Comparison of ENCODE assay signal across 15 cellular contexts in genomic region chr22:42142771-42143461, GRCh38. TPM values are rescaled to one million over a fixed set of nuclear protein-coding genes. Genes with fewer than 3 reads are reported as not detected.
DNase-seq lines count a peak whose midpoint lies in the region; ATAC-seq and TF ChIP-seq lines count a peak whose summit lies in the region.
"Had no signal": no experiment of that assay in that cellular context is flagged by ENCODE, and none has a peak within 500 bp of the region (broad histone marks: within the 10 kb centered on the region; RNA-seq: fewer than 3 reads in every experiment).

No MANE protein-coding gene starts in this region.

- H3K9me3 Mint-ChIP-seq in GM23338: no peaks in the 10 kb centered on the region
- H3K9me3 Mint-ChIP-seq in stimulated activated memory B cell treated with anti-CD40 and anti-IgM and Interleukin-4, amounts not matched to agents 10 μg/mL and 1 μg/mL and 100 μg/mL, for 72 hours: no peaks in the 10 kb centered on the region
- no peaks in the 10 kb centered on the region for H3K9me3 Mint-ChIP-seq in nephron progenitor cell
- H3K9me3 Mint-ChIP-seq: CD4-positive, CD25-positive, alpha-beta regulatory T cell had no signal

- no peaks in the 10 kb centered on the region for H3K27me3 ChIP-seq in GM23338 (ENCODE audit: insufficient read depth)
- H3K27me3 ChIP-seq in gastroesophageal sphincter: peaks cover 5% of the 10 kb centered on the region
- H3K27me3 ChIP-seq in right lobe of liver: no peaks in the 10 kb centered on the region
- no peaks in the 10 kb centered on the region for H3K27me3 ChIP-seq in upper lobe of right lung
- H3K27me3 ChIP-seq: BLaER1 treated with 17β-estradiol and CSF1 and Interleukin-3, amounts not matched to agents 10 nM and 100 nM had no signal

- H3K9me2 ChIP-seq in GM23338 (ENCODE audit: insufficient read depth): no peaks in the 10 kb centered on the region

- TF ChIP-seq POLR2A in gastroesophageal sphincter (IDR thresholded peaks at IDR 0.05): no peak
- peak; percentile 43 for TF ChIP-seq POLR2A in right lobe of liver (IDR thresholded peaks at IDR 0.05)

- H3K36me3 ChIP-seq in GM23338 (ENCODE audit: insufficient read depth): no peaks in the 10 kb centered on the region
- peaks cover 0 to 22% of the 10 kb centered on the region in 2 donors for H3K36me3 ChIP-seq in gastroesophageal sphincter
- peaks cover 0 to 18% (median 7%) of the 10 kb centered on the region in 4 donors for H3K36me3 ChIP-seq in right lobe of liver
- H3K36me3 ChIP-seq in upper lobe of right lung: no peaks in the 10 kb centered on the region

- H3K4me1 ChIP-seq in GM23338 (ENCODE audit: insufficient read depth): no peaks in the 10 kb centered on the region
- H3K4me1 ChIP-seq in gastroesophageal sphincter: no peaks in the 10 kb centered on the region
- H3K4me1 ChIP-seq in right lobe of liver: peaks cover 0 to 8% (median 3%) of the 10 kb centered on the region in 4 donors
- H3K4me1 ChIP-seq in upper lobe of right lung: no peaks in the 10 kb centered on the region

- no peaks in the 10 kb centered on the region for H3K4me1 Mint-ChIP-seq in GM23338
- no peaks in the 10 kb centered on the region for H3K4me1 Mint-ChIP-seq in stimulated activated memory B cell treated with anti-CD40 and anti-IgM and Interleukin-4, amounts not matched to agents 10 μg/mL and 1 μg/mL and 100 μg/mL, for 72 hours
- H3K4me1 Mint-ChIP-seq in nephron progenitor cell: no peaks in the 10 kb centered on the region
- H3K4me1 Mint-ChIP-seq: H9 had no signal

- TF ChIP-seq EP300 in gastroesophageal sphincter (IDR thresholded peaks at IDR 0.05): no peak

- WGBS in gastroesophageal sphincter (ENCODE audit: low coverage in 1 of 2), 2 donors: 87% methylated on average over 22 of the region's 54 CpGs; no CpG with 5 or more reads in 1 of the 2 donors
- WGBS in right lobe of liver (ENCODE audit: insufficient coverage, low coverage, low lambda C conversion rate, missing lambda C conversion rate): 41% methylated on average over 24 of the region's 54 CpGs

- H2AFZ ChIP-seq in GM23338: no peak overlapping the region
- H2AFZ ChIP-seq: GM23248 had no signal

- H3K4me2 ChIP-seq in GM23338: no peak overlapping the region
- H3K4me2 ChIP-seq: BLaER1 treated with 17β-estradiol and CSF1 and Interleukin-3, amounts not matched to agents 10 nM and 100 nM had no signal

- H3K4me3 ChIP-seq in GM23338: no peak overlapping the region
- no peak overlapping the region for H3K4me3 ChIP-seq in gastroesophageal sphincter
- H3K4me3 ChIP-seq in right lobe of liver: peak overlapping the region; percentile 26 to 69 (median 53)
- H3K4me3 ChIP-seq in upper lobe of right lung: no peak overlapping the region
- H3K4me3 ChIP-seq: BLaER1 treated with 17β-estradiol and CSF1 and Interleukin-3, amounts not matched to agents 10 nM and 100 nM; GM23248 had no signal

- H3K79me2 ChIP-seq in GM23338 (replicated peaks; ENCODE audit: insufficient read depth): no peaks in the 10 kb centered on the region

- H3K9me3 ChIP-seq in gastroesophageal sphincter (no peaks in the 10 kb centered on the region), right lobe of liver (no peaks in the 10 kb centered on the region), upper lobe of right lung (no peaks in the 10 kb centered on the region)
- H3K9me3 ChIP-seq: BLaER1 treated with 17β-estradiol and CSF1 and Interleukin-3, amounts not matched to agents 10 nM and 100 nM had no signal

- H3K27ac Mint-ChIP-seq in GM23338 (no peak overlapping the region), nephron progenitor cell (no peak overlapping the region)
- no peak overlapping the region for H3K27ac Mint-ChIP-seq in stimulated activated memory B cell treated with anti-CD40 and anti-IgM and Interleukin-4, amounts not matched to agents 10 μg/mL and 1 μg/mL and 100 μg/mL, for 72 hours
- H3K27ac Mint-ChIP-seq: CD4-positive, CD25-positive, alpha-beta regulatory T cell; H9 had no signal

- H3K27me3 Mint-ChIP-seq in GM23338 (ENCODE audit: insufficient read depth, low read depth, poor library complexity) (peaks cover 8% of the 10 kb centered on the region), nephron progenitor cell (ENCODE audit: low read depth, poor library complexity) (peaks cover 7% of the 10 kb centered on the region)
- no peaks in the 10 kb centered on the region for H3K27me3 Mint-ChIP-seq in stimulated activated memory B cell treated with anti-CD40 and anti-IgM and Interleukin-4, amounts not matched to agents 10 μg/mL and 1 μg/mL and 100 μg/mL, for 72 hours
- H3K27me3 Mint-ChIP-seq: CD4-positive, CD25-positive, alpha-beta regulatory T cell had no signal

- H4K20me1 ChIP-seq in GM23338 (replicated peaks; ENCODE audit: insufficient read depth): no peaks in the 10 kb centered on the region
- H4K20me1 ChIP-seq: BLaER1 treated with 17β-estradiol and CSF1 and Interleukin-3, amounts not matched to agents 10 nM and 100 nM had no signal

- TF ChIP-seq CTCF in GM23338 (conservative IDR thresholded peaks at IDR 0.05; ENCODE audit: low read depth in 2 of 2) (no peak), gastroesophageal sphincter (IDR thresholded peaks at IDR 0.05) (no peak), right lobe of liver (IDR thresholded peaks at IDR 0.05) (no peak), upper lobe of right lung (IDR thresholded peaks at IDR 0.05) (no peak), nephron progenitor cell (IDR thresholded peaks at IDR 0.05) (no peak)

- no peak for DNase-seq in GM23338 (ENCODE audit: low spot score)
- DNase-seq in right lobe of liver: peak; percentile 91 to 99 (median 98)
- DNase-seq in upper lobe of right lung: no peak
- DNase-seq in NOMO-1 (lab: John Stamatoyannopoulos, UW; ENCODE audit: unreplicated experiment in 2 of 2): no peak
- DNase-seq in nephron progenitor cell: no peak
- DNase-seq: 8988T; AML-193; CD4-positive, CD25-positive, alpha-beta regulatory T cell; DMS53; GF-D8; GM23248; H9 had no signal

- H3K4me3 Mint-ChIP-seq in GM23338 (no peak overlapping the region), nephron progenitor cell (no peak overlapping the region)
- H3K4me3 Mint-ChIP-seq in stimulated activated memory B cell treated with anti-CD40 and anti-IgM and Interleukin-4, amounts not matched to agents 10 μg/mL and 1 μg/mL and 100 μg/mL, for 72 hours: no peak overlapping the region
- H3K4me3 Mint-ChIP-seq: CD4-positive, CD25-positive, alpha-beta regulatory T cell; H9 had no signal

- intact Hi-C loops in right lobe of liver (cut with DNase I) (no loop called here), upper lobe of right lung (cut with DNase I) (no loop called here)

- H3K27ac ChIP-seq in GM23338 (ENCODE audit: low read depth) (no peak overlapping the region), gastroesophageal sphincter (no peak overlapping the region), right lobe of liver (peak overlapping the region in 2 of 3 donors; percentile 36 to 69), upper lobe of right lung (no peak overlapping the region)
- H3K27ac ChIP-seq: BLaER1 treated with 17β-estradiol and CSF1 and Interleukin-3, amounts not matched to agents 10 nM and 100 nM; GM23248 had no signal

- H3K36me3 Mint-ChIP-seq in GM23338 (ENCODE audit: low read depth) (peaks cover 18% of the 10 kb centered on the region), nephron progenitor cell (ENCODE audit: low read depth) (peaks cover 25% of the 10 kb centered on the region)
- H3K36me3 Mint-ChIP-seq in stimulated activated memory B cell treated with anti-CD40 and anti-IgM and Interleukin-4, amounts not matched to agents 10 μg/mL and 1 μg/mL and 100 μg/mL, for 72 hours: peaks cover 62% of the 10 kb centered on the region

- no peaks in the 10 kb centered on the region for H3F3A ChIP-seq in GM23338 (replicated peaks; ENCODE audit: low read depth)

- ATAC-seq in GM23338 (peak; percentile 67), gastroesophageal sphincter (peak; percentile 9), right lobe of liver (peak; percentile 73 to 83 (median 77)), upper lobe of right lung (no peak)
- ATAC-seq in stimulated activated memory B cell treated with anti-CD40 and anti-IgM and Interleukin-4, amounts not matched to agents 10 μg/mL and 1 μg/mL and 100 μg/mL, for 72 hours: peak; percentile 57

TF ChIP-seq in GM23338, 12 proteins besides CTCF, POLR2A, EP300 and RAD21 (continues in another document):
- no peak for TF ChIP-seq ETS1 (IDR thresholded peaks at IDR 0.05)

RNA-seq across cellular contexts. Expression of gene CYP2D6, which starts 12.3 kb away (rescaled TPM):
- 0.27 and 1.3 TPM in 2 replicates for total RNA-seq in GM23338 (2014; rRNA removed; shearing (Covaris generic))
- polyA plus RNA-seq in GM23338 (2016; fragmentation: Nextera tagmentation; extraction: Ambion mirVana): 0.56 and 1.2 TPM in 2 replicates
- total RNA-seq in gastroesophageal sphincter: 1 to 10 TPM in 1 of 4 donors, under 1 TPM in 2, not detected in 1; 0.23 to 2.3 (median 0.40) TPM
- 100 to 1,000 TPM; 104 to 400 (median 283) TPM for total RNA-seq in right lobe of liver
- 1.0 TPM for total RNA-seq in upper lobe of right lung
- total RNA-seq: GM23248 had no signal

RNA-seq across cellular contexts. Expression of gene NDUFA6, which starts 52.3 kb away (rescaled TPM):
- total RNA-seq in GM23338 (2014; rRNA removed; shearing (Covaris generic)): 69.8 and 98.4 TPM in 2 replicates
- 428 and 433 TPM in 2 replicates for polyA plus RNA-seq in GM23338 (2016; fragmentation: Nextera tagmentation; extraction: Ambion mirVana)
- total RNA-seq in gastroesophageal sphincter (100 to 1,000 TPM in 1 of 4 donors, 10 to 100 TPM in 3; 59.8 to 102 (median 89.9) TPM), right lobe of liver (10 to 100 TPM; 34.9 to 67.5 (median 51.6) TPM), upper lobe of right lung (46.2 TPM)

Comparison
In these comparisons a context has a peak if more than half of its experiments do, and no peak if none do; other contexts are left out.
1. DNase-seq: peak in right lobe of liver (3 of 3); none in GM23338 (single experiment), upper lobe of right lung (single experiment), NOMO-1 (0 of 2) and nephron progenitor cell (single experiment).
2. H3K27ac ChIP-seq: peak in right lobe of liver (2 of 3); none in GM23338 (single experiment), gastroesophageal sphincter (0 of 4) and upper lobe of right lung (single experiment).
3. H3K4me3 ChIP-seq: peak in right lobe of liver (3 of 3); none in GM23338 (single experiment), gastroesophageal sphincter (0 of 2) and upper lobe of right lung (single experiment).
4. RNA of gene CYP2D6, which starts 12.3 kb away (total RNA-seq): 104 to 400 TPM in right lobe of liver; 0.27 to 1.3 TPM in GM23338, 1.0 TPM in upper lobe of right lung (single experiment) and 0.23 to 2.3 TPM in gastroesophageal sphincter; every median in the first group is over 10 times any median in the second.